14 cellular contexts compared by ENCODE assay signal in the genomic region with DNA sequence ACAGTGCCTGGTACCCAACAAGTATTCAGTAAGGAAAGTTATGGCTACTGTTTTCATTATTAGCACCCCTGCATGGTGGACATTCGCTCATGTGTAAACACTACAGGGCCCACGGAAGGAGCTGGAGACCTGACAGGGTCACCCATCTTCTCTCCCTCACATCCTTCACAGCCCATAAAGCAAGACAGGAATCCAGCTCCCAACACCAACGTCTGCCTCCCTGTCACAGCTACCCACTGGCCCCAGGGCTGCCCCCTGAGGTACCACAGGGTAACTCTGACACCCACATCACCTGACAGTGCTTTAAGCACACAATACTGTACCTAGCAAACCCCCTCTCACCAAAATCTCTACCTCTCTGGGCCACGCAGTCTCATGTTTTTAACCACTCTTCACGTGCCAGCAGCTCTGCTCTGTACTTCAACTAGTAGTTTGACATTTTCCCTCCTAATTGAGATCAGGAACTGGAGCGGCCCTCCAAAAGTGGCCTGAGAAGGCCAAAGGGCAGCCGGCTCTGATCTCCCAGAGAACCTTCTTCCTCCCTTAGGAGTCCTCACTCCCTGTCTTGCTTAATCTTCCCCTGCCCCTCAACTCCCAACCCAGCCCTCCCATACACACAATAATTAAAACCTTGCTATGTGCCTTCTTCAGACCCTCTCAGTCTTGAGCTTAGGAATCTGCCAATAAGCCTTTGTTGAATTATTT.
A peak's percentile ranks its signal among the peaks of the same experiment; 100 is the strongest.
DNase-seq lines count a peak whose midpoint lies in the region; ATAC-seq and TF ChIP-seq lines count a peak whose summit lies in the region.
"Had no signal": no experiment of that assay in that cellular context is flagged by ENCODE, and none has a peak within 500 bp of the region (broad histone marks: within the 10 kb centered on the region; RNA-seq: fewer than 3 reads in every experiment).

No MANE protein-coding gene starts in this region.

- H3K4me3 ChIP-seq in right atrium auricular region (no peak overlapping the region), testis (no peak overlapping the region)
- H3K4me3 ChIP-seq: SJCRH30 had no signal

- H3K27ac ChIP-seq in right atrium auricular region: peak overlapping the region; percentile 94 to 96
- no peak overlapping the region for H3K27ac ChIP-seq in testis
- H3K27ac ChIP-seq: epithelial cell of prostate, SJCRH30 had no signal

- ATAC-seq in stimulated activated effector memory CD8-positive, alpha-beta T cell treated with anti-CD3 and anti-CD28 coated beads, Interleukin-12 subunit alpha, Interleukin-12 subunit beta, amount 100 ng/mL, for 72 hours: no peak
- no peak for ATAC-seq in HG03108 (IDR thresholded peaks at IDR 0.05; ENCODE audit: unreplicated experiment)

- intact Hi-C loops in activated CD4-positive, alpha-beta memory T cell treated with anti-CD3 and anti-CD28 coated beads for 36 hours (cut with micrococcal nuclease): no loop called here
- intact Hi-C loops in testis (cut with DNase I; ENCODE audit: low total_unique reads): no loop called here

- WGBS in testis, 2 donors: 90 to 98% methylated on average over 6 to 7 of the region's 7 CpGs

- peaks cover 33% of the 10 kb centered on the region for H3K36me3 Mint-ChIP-seq in activated T-cell treated with anti-CD3 and anti-CD28 coated beads, Interleukin-2, amount 50 U/mL, for 24 hours (ENCODE audit: low read depth)
- H3K36me3 Mint-ChIP-seq in activated CD4-positive, alpha-beta memory T cell treated with anti-CD3 and anti-CD28 coated beads for 36 hours: peaks cover 8% of the 10 kb centered on the region
- H3K36me3 Mint-ChIP-seq in stimulated activated effector memory CD8-positive, alpha-beta T cell treated with anti-CD3 and anti-CD28 coated beads, Interleukin-12 subunit alpha, Interleukin-12 subunit beta, amount 100 ng/mL, for 72 hours: peaks cover 5% of the 10 kb centered on the region

- H3K4me3 Mint-ChIP-seq in activated T-cell treated with anti-CD3 and anti-CD28 coated beads, Interleukin-2, amount 50 U/mL, for 24 hours: no peak overlapping the region
- H3K4me3 Mint-ChIP-seq in activated CD4-positive, alpha-beta memory T cell treated with anti-CD3 and anti-CD28 coated beads for 36 hours: no peak overlapping the region
- no peak overlapping the region for H3K4me3 Mint-ChIP-seq in stimulated activated effector memory CD8-positive, alpha-beta T cell treated with anti-CD3 and anti-CD28 coated beads, Interleukin-12 subunit alpha, Interleukin-12 subunit beta, amount 100 ng/mL, for 72 hours

- H3K4me1 Mint-ChIP-seq in activated T-cell treated with anti-CD3 and anti-CD28 coated beads, Interleukin-2, amount 50 U/mL, for 24 hours (ENCODE audit: low read depth): peaks cover 99% of the 10 kb centered on the region
- H3K4me1 Mint-ChIP-seq in activated CD4-positive, alpha-beta memory T cell treated with anti-CD3 and anti-CD28 coated beads for 36 hours (ENCODE audit: low read depth): peaks cover 93% of the 10 kb centered on the region
- peaks cover 94% of the 10 kb centered on the region for H3K4me1 Mint-ChIP-seq in stimulated activated effector memory CD8-positive, alpha-beta T cell treated with anti-CD3 and anti-CD28 coated beads, Interleukin-12 subunit alpha, Interleukin-12 subunit beta, amount 100 ng/mL, for 72 hours

- POLR2A ChIA-PET in activated CD4-positive, alpha-beta memory T cell treated with anti-CD3 and anti-CD28 coated beads for 36 hours (lab: Charles Lee): interaction anchor here (1.0 to 2.7 kb wide), 3 partner anchors 11 to 27 kb away, joined by 3 to 19 read pairs (median 4); no protein-coding TSS in a partner anchor

- peaks cover 0 to 99% of the 10 kb centered on the region in 2 donors for H3K4me1 ChIP-seq in right atrium auricular region
- H3K4me1 ChIP-seq in testis: peaks cover 45% of the 10 kb centered on the region
- H3K4me1 ChIP-seq: SJCRH30 had no signal

- H3K9me3 ChIP-seq in right atrium auricular region: no peaks in the 10 kb centered on the region
- no peaks in the 10 kb centered on the region for H3K9me3 ChIP-seq in testis
- H3K9me3 ChIP-seq: Caco-2, SJCRH30 had no signal

- H3K27ac Mint-ChIP-seq in activated T-cell treated with anti-CD3 and anti-CD28 coated beads, Interleukin-2, amount 50 U/mL, for 24 hours: peak overlapping the region; percentile 38
- H3K27ac Mint-ChIP-seq in activated CD4-positive, alpha-beta memory T cell treated with anti-CD3 and anti-CD28 coated beads for 36 hours: peak overlapping the region; percentile 92
- peak overlapping the region; percentile 93 for H3K27ac Mint-ChIP-seq in stimulated activated effector memory CD8-positive, alpha-beta T cell treated with anti-CD3 and anti-CD28 coated beads, Interleukin-12 subunit alpha, Interleukin-12 subunit beta, amount 100 ng/mL, for 72 hours

- no peak for TF ChIP-seq CTCF in right atrium auricular region (IDR thresholded peaks at IDR 0.05)
- TF ChIP-seq CTCF in testis (IDR thresholded peaks at IDR 0.05): no peak

- H3K27me3 Mint-ChIP-seq in activated T-cell treated with anti-CD3 and anti-CD28 coated beads, Interleukin-2, amount 50 U/mL, for 24 hours: no peaks in the 10 kb centered on the region
- no peaks in the 10 kb centered on the region for H3K27me3 Mint-ChIP-seq in activated CD4-positive, alpha-beta memory T cell treated with anti-CD3 and anti-CD28 coated beads for 36 hours

- H3K36me3 ChIP-seq in right atrium auricular region (no peaks in the 10 kb centered on the region), testis (ENCODE audit: low read depth, missing control alignments) (no peaks in the 10 kb centered on the region)
- H3K36me3 ChIP-seq: SJCRH30 had no signal

- no peak for DNase-seq in activated T-cell treated with anti-CD3 and anti-CD28 coated beads, Interleukin-2, amount 50 U/mL, for 24 hours
- no peak for DNase-seq in activated T-cell treated with anti-CD3 and anti-CD28 coated beads for 4 hours
- DNase-seq in activated CD4-positive, alpha-beta memory T cell treated with anti-CD3 and anti-CD28 coated beads for 36 hours: no peak
- DNase-seq in right atrium auricular region (ENCODE audit: low spot score): no peak
- no peak for DNase-seq in stimulated activated effector memory CD8-positive, alpha-beta T cell treated with anti-CD3 and anti-CD28 coated beads, Interleukin-12 subunit alpha, Interleukin-12 subunit beta, amount 100 ng/mL, for 72 hours (ENCODE audit: low spot score in 2 of 2)
- DNase-seq in activated CD8-positive, alpha-beta memory T cell treated with anti-CD3 and anti-CD28 coated beads, Interleukin-2, amount 50 U/mL, for 48 hours: no peak
- DNase-seq in testis: no peak
- DNase-seq: NCI-H1694; NCI-H446 treated with DMSO at 0.1 percent for 48 hours; SJCRH30; stimulated activated CD4-positive, alpha-beta T cell treated with anti-CD3 and anti-CD28 coated beads, Interleukin-15, amount 100 ng/mL, for 24 hours had no signal

- H3K27me3 ChIP-seq in right atrium auricular region: no peaks in the 10 kb centered on the region
- no peaks in the 10 kb centered on the region for H3K27me3 ChIP-seq in testis
- H3K27me3 ChIP-seq: SJCRH30 had no signal

- no peaks in the 10 kb centered on the region for H3K9me3 Mint-ChIP-seq in activated T-cell treated with anti-CD3 and anti-CD28 coated beads, Interleukin-2, amount 50 U/mL, for 24 hours
- no peaks in the 10 kb centered on the region for H3K9me3 Mint-ChIP-seq in activated CD4-positive, alpha-beta memory T cell treated with anti-CD3 and anti-CD28 coated beads for 36 hours
- no peaks in the 10 kb centered on the region for H3K9me3 Mint-ChIP-seq in stimulated activated effector memory CD8-positive, alpha-beta T cell treated with anti-CD3 and anti-CD28 coated beads, Interleukin-12 subunit alpha, Interleukin-12 subunit beta, amount 100 ng/mL, for 72 hours

- CTCF ChIA-PET in activated CD4-positive, alpha-beta memory T cell treated with anti-CD3 and anti-CD28 coated beads for 36 hours (lab: Charles Lee): interaction anchor here (0.7 to 9.2 kb wide), 8 partner anchors 10 to 130 kb away, joined by 3 to 136 read pairs (median 6); no protein-coding TSS in a partner anchor

- TF ChIP-seq POLR2A in testis (IDR thresholded peaks at IDR 0.05): no peak

Comparison
In these comparisons a context has a peak if more than half of its experiments do, and no peak if none do; other contexts are left out.
1. H3K27ac Mint-ChIP-seq: peak in every context shown above with its lines; median percentile 93 in stimulated activated effector memory CD8-positive, alpha-beta T cell treated with anti-CD3 and anti-CD28 coated beads, Interleukin-12 subunit alpha, Interleukin-12 subunit beta, amount 100 ng/mL, for 72 hours; 92 in activated CD4-positive, alpha-beta memory T cell treated with anti-CD3 and anti-CD28 coated beads for 36 hours; 38 in activated T-cell treated with anti-CD3 and anti-CD28 coated beads, Interleukin-2, amount 50 U/mL, for 24 hours.
2. H3K27ac ChIP-seq: peak in right atrium auricular region (2 of 2); none in testis (0 of 2).